Comparison of ENCODE assay signal across 19 cellular contexts in genomic region chr3:26307192-26307591, GRCh38.
"Had no signal": no experiment of that assay in that cellular context is flagged by ENCODE, and none has a peak within 500 bp of the region (broad histone marks: within the 10 kb centered on the region; RNA-seq: fewer than 3 reads in every experiment).

No MANE protein-coding gene starts in this region.

- H3K36me3 ChIP-seq: brain microvascular endothelial cell, right lobe of liver, thoracic aorta, uterus had no signal

- ATAC-seq: activated CD8-positive, alpha-beta T cell treated with anti-CD3 and anti-CD28 coated beads for 36 hours; activated T-cell treated with anti-CD3 and anti-CD28 coated beads, Interleukin-2, amount 50 U/mL, for 4 hours; activated T-helper 17 cell treated with anti-CD3 and anti-CD28 coated beads, Interleukin-2, amount 50 U/mL, for 72 hours; right lobe of liver had no signal

- H3K9me3 ChIP-seq: right lobe of liver, thoracic aorta, uterus had no signal

- H3K4me1 ChIP-seq: right lobe of liver, uterus had no signal

- H3K27me3 ChIP-seq: brain microvascular endothelial cell, right lobe of liver, uterus had no signal

- H3K27ac ChIP-seq: brain microvascular endothelial cell, right lobe of liver, skin epidermis, thoracic aorta, uterus had no signal

- H3K4me3 ChIP-seq: right lobe of liver, skin epidermis, thoracic aorta, uterus had no signal

- DNase-seq: activated CD4-positive, alpha-beta T cell treated with anti-CD3 and anti-CD28 coated beads, Interleukin-2, amount 50 U/mL, for 1 hour; activated CD4-positive, CD25-positive, alpha-beta regulatory T cell treated with anti-CD3 and anti-CD28 coated beads, Interleukin-2, amount 50 U/mL, for 72 hours; activated CD8-positive, alpha-beta T cell treated with anti-CD3 and anti-CD28 coated beads for 36 hours; activated gamma-delta T cell treated with Interleukin-2 at 50 U/mL for 16 hours; activated naive CD4-positive, alpha-beta T cell treated with anti-CD3 and anti-CD28 coated beads, Interleukin-2, amount 50 U/mL, for 16 hours; activated T-cell treated with anti-CD3 and anti-CD28 coated beads, Interleukin-2, amount 50 U/mL, for 4 hours; amniotic stem cell; brain microvascular endothelial cell; left cardiac atrium; left ventricle myocardium superior; posterior cingulate gyrus; right lobe of liver; stimulated activated CD4-positive, alpha-beta T cell treated with anti-CD3 and anti-CD28 coated beads, Interleukin-12 subunit alpha, Interleukin-12 subunit beta, amount 100 ng/mL, for 4 hours; stimulated activated CD4-positive, alpha-beta T cell treated with anti-CD3 and anti-CD28 coated beads, Interleukin-4, amount 100 ng/mL, for 1 hour; trophoblast cell; uterus had no signal
